Comparison of ENCODE assay signal across 8 cellular contexts in the genomic region with DNA sequence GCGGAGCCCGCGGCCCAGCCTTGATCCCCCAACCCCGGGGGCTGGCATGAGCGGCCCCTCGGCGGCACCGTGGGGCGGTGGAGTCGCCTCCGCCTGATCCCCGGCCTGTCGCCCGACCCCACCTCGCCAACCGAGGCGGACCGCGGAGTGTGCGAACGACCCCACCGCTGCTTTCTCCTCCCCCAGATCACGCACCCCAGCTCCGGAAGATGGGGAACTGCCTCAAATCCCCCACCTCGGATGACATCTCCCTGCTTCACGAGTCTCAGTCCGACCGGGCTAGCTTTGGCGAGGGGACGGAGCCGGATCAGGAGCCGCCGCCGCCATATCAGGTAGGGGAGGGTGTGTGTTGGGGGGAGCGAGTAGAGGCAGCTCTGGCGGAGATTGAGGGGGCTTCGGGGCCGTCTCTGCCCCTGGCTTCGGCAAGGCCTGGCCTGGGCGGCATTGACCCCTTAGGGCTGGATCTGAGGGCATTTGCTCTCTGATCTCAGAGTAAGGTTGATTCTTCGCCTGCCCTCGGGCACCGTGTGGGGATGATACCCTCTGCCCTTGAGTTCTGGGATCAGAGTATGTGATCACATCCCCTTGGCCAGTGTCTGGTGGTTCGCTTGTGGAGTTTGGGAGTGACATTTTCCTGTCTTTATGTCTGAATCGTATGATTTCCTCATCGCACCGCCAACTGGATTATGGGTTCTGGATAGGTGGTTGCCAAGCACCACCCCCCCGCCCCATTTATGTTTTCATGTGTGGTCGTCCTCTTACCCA. TPM values are rescaled to one million over a fixed set of nuclear protein-coding genes. Genes with fewer than 3 reads are reported as not detected.
DNase-seq lines count a peak whose midpoint lies in the region; ATAC-seq and TF ChIP-seq lines count a peak whose summit lies in the region.

No MANE protein-coding gene starts in this region.

- H3K9me3 Mint-ChIP-seq in activated B cell treated with CpG ODN at 0.5 μM for 24 hours, result no peaks in the 10 kb centered on the region

- no peaks in the 10 kb centered on the region for H3K9me3 ChIP-seq in GM23248 (ENCODE audit: low read depth)

- H3K79me2 ChIP-seq in GM23248 (ENCODE audit: insufficient read depth), result peaks cover 61% of the 10 kb centered on the region

- H3F3A ChIP-seq in GM23248 (ENCODE audit: insufficient read depth), result peaks cover 12% of the 10 kb centered on the region; the same call in 1 of the 2 replicates

- H3K4me1 ChIP-seq in GM23248 (ENCODE audit: insufficient read depth), result peaks cover 20% of the 10 kb centered on the region

- H3K9ac ChIP-seq in GM23248, result peak overlapping the region; percentile 97

- no peaks in the 10 kb centered on the region for H3K27me3 Mint-ChIP-seq in activated B cell treated with CpG ODN at 0.5 μM for 24 hours

- no peak overlapping the region for H3K27ac Mint-ChIP-seq in activated B cell treated with CpG ODN at 0.5 μM for 24 hours

- POLR2A ChIA-PET in activated B cell treated with CpG ODN at 0.5 μM for 24 hours (lab: Charles Lee), result interaction anchor here (0.7 to 2.5 kb wide), 4 partner anchors 14 to 643 kb away, joined by 3 to 18 read pairs (median 4); no protein-coding TSS in a partner anchor

- H3K4me3 ChIP-seq in GM23248, result peak overlapping the region; percentile 82
- peak overlapping the region; percentile 95 for H3K4me3 ChIP-seq in coronary artery

- in situ Hi-C loops in GM23248 (cut with MboI), result no loop called here

- peak overlapping the region; percentile 83 for H3K27ac ChIP-seq in GM23248
- peak overlapping the region; percentile 98 to 99 for H3K27ac ChIP-seq in coronary artery

- peak; percentile 5 for ATAC-seq in activated B cell treated with CpG ODN at 0.5 μM for 24 hours (ENCODE audit: low read depth)
- ATAC-seq in left lobe of liver, result peak; percentile 42
- no peak for ATAC-seq in HG03469 (IDR thresholded peaks at IDR 0.05; ENCODE audit: unreplicated experiment)

- DNase-seq in DMS53 (lab: John Stamatoyannopoulos, UW) (peak; percentile 86), GM23248 (peak; percentile 65), M059J (ENCODE audit: low read depth) (peak; percentile 59), activated B cell treated with CpG ODN at 0.5 μM for 24 hours (no peak), coronary artery (ENCODE audit: low spot score) (peak; percentile 79), left lobe of liver (ENCODE audit: low spot score) (peak; percentile 62)
- DNase-seq in stimulated activated CD4-positive, alpha-beta T cell treated with anti-CD3 and anti-CD28 coated beads, Interleukin-4, amount 100 ng/mL, for 1 hour, result peak; percentile 40

- no peaks in the 10 kb centered on the region for H3K9me2 ChIP-seq in GM23248 (ENCODE audit: insufficient read depth)

- peaks cover 29% of the 10 kb centered on the region for H3K4me1 Mint-ChIP-seq in activated B cell treated with CpG ODN at 0.5 μM for 24 hours

- H2AFZ ChIP-seq in GM23248, result peak overlapping the region; percentile 97

- no peaks in the 10 kb centered on the region for H3K36me3 ChIP-seq in GM23248 (ENCODE audit: low read depth)

- H3K4me3 Mint-ChIP-seq in activated B cell treated with CpG ODN at 0.5 μM for 24 hours, result no peak overlapping the region

- H3K36me3 Mint-ChIP-seq in activated B cell treated with CpG ODN at 0.5 μM for 24 hours (ENCODE audit: low read depth), result peaks cover 4% of the 10 kb centered on the region

- 0 to 2% methylated on average over 25 to 35 of the region's 49 CpGs for whole genome bisulfite sequencing in GM23248 (ENCODE audit: low coverage in 1 of 2, low lambda C conversion rate in 2 of 2, missing lambda C conversion rate in 2 of 2), 2 experiments

- H3K4me2 ChIP-seq in GM23248 (ENCODE audit: unreplicated experiment), result peak overlapping the region; percentile 86

- no peak for TF ChIP-seq CTCF in activated B cell treated with CpG ODN at 0.5 μM for 24 hours (IDR thresholded peaks at IDR 0.05)
- no peak for TF ChIP-seq CTCF in coronary artery (IDR thresholded peaks at IDR 0.05)

- H4K20me1 ChIP-seq in GM23248 (ENCODE audit: insufficient read depth), result peaks cover 10% of the 10 kb centered on the region; the same call in 1 of the 2 replicates

- no peaks in the 10 kb centered on the region for H3K27me3 ChIP-seq in GM23248 (replicated peaks; ENCODE audit: insufficient read depth)

- CTCF ChIA-PET in activated B cell treated with CpG ODN at 0.5 μM for 24 hours (lab: Charles Lee), result interaction anchor here (1.9 kb wide), 1 partner anchor 60 kb away, joined by 4 read pairs; no protein-coding TSS in a partner anchor

- intact Hi-C loops in activated B cell treated with CpG ODN at 0.5 μM for 24 hours (cut with micrococcal nuclease), result loop anchor here (1.0 to 10.0 kb wide), 6 partner anchors 32 to 821 kb away; a partner anchor contains a TSS

RNA-seq across cellular contexts. Expression of a gene that starts 0.7 kb away (rescaled TPM):
- 120 and 128 TPM in 2 replicates for total RNA-seq in GM23248 (2014; rRNA removed; shearing (Covaris generic))
- polyA plus RNA-seq in GM23248 (2016; fragmentation: Nextera tagmentation; extraction: Ambion mirVana), result 93.2 and 94.1 TPM in 2 replicates
- total RNA-seq in M059J (2014; rRNA removed; shearing (Covaris generic)), result 195 and 237 TPM in 2 replicates
- total RNA-seq in activated B cell treated with CpG ODN at 0.5 μM for 24 hours, result 15.3 and 17.1 TPM in 2 replicates
- 54.7 TPM for total RNA-seq in left lobe of liver
